20 cellular contexts compared by ENCODE assay signal in genomic region chr4:79959652-79960051, GRCh38.
DNase-seq lines count a peak whose midpoint lies in the region; ATAC-seq and TF ChIP-seq lines count a peak whose summit lies in the region.
"Had no signal": no experiment of that assay in that cellular context is flagged by ENCODE, and none has a peak within 500 bp of the region (broad histone marks: within the 10 kb centered on the region; RNA-seq: fewer than 3 reads in every experiment).

No MANE protein-coding gene starts in this region.

- no peak overlapping the region for H2BK120ac ChIP-seq in mesendoderm (ENCODE audit: low read depth, low read length)

- no CpG with 5 or more reads among the region's 7 CpGs for WGBS in mesendoderm (ENCODE audit: extremely low coverage, insufficient coverage, low lambda C conversion rate)

- H2BK5ac ChIP-seq in mesendoderm (ENCODE audit: low read length) = no peak overlapping the region

- H3K23ac ChIP-seq in mesendoderm (ENCODE audit: low read length) = no peak overlapping the region

- no peak overlapping the region for H4K5ac ChIP-seq in mesendoderm (ENCODE audit: low read length)

- H3K79me2 ChIP-seq in mesendoderm (ENCODE audit: control insufficient read depth, insufficient read depth, low read length) = no peaks in the 10 kb centered on the region

- no peak overlapping the region for H2BK15ac ChIP-seq in mesendoderm (replicated peaks; ENCODE audit: low read depth)

- H3K36me3 ChIP-seq in WERI-Rb-1 (no peaks in the 10 kb centered on the region), mesendoderm (ENCODE audit: control insufficient read depth, insufficient read depth, low read length) (no peaks in the 10 kb centered on the region)

- H3K4me3 ChIP-seq in WERI-Rb-1 (ENCODE audit: low read depth, low read length) (no peak overlapping the region), mesendoderm (ENCODE audit: low read length) (no peak overlapping the region)
- H3K4me3 ChIP-seq: BLaER1 had no signal

- H3K27ac ChIP-seq in WERI-Rb-1 (peak overlapping the region; percentile 41), mesendoderm (ENCODE audit: low read depth, low read length) (no peak overlapping the region)
- H3K27ac ChIP-seq: BLaER1 had no signal

- in situ Hi-C loops in KBM-7 (cut with MboI; ENCODE audit: low pct_unique_long_range_greater_than_20kb, low sequenced_read_pairs) = no loop called here

- H2AK5ac ChIP-seq in mesendoderm (ENCODE audit: low read length) = no peak overlapping the region

- H3K27me3 ChIP-seq in WERI-Rb-1 (ENCODE audit: insufficient read depth, low read depth, severe bottlenecking) (no peaks in the 10 kb centered on the region), mesendoderm (ENCODE audit: insufficient read depth, low read length, poor library complexity) (no peaks in the 10 kb centered on the region)
- H3K27me3 ChIP-seq: BLaER1 had no signal

- H3K4me2 ChIP-seq in mesendoderm (ENCODE audit: low read length) = no peak overlapping the region
- H3K4me2 ChIP-seq: BLaER1 had no signal

- TF ChIP-seq CTCF in WERI-Rb-1 (IDR thresholded peaks at IDR 0.05; ENCODE audit: low read depth, low read length) = no peak

- DNase-seq in COR-L47 (lab: John Stamatoyannopoulos, UW) (peak; percentile 2), KBM-7 (peak; percentile 5), WERI-Rb-1 (no peak), mesendoderm (peak; percentile 14), 8988T (no peak), NCI-H146 (lab: John Stamatoyannopoulos, UW) (no peak), putamen (ENCODE audit: low spot score) (no peak)
- DNase-seq: ACHN; Caco-2; CD4-positive, alpha-beta T cell; Kasumi-1; NCI-H2029 treated with DMSO at 0.1 percent for 48 hours; NCI-H2171 treated with DMSO at 0.1 percent for 48 hours; NCI-H446 treated with DMSO at 0.1 percent for 48 hours; NCI-H526 treated with DMSO at 0.1 percent for 48 hours; SIG-M5; T-helper 1 cell had no signal

- no peak overlapping the region for H3K56ac ChIP-seq in mesendoderm (ENCODE audit: low read length)

- no peak overlapping the region for H3K9ac ChIP-seq in mesendoderm (ENCODE audit: low read length)
- H3K9ac ChIP-seq: BLaER1 had no signal

- H3K18ac ChIP-seq in mesendoderm (ENCODE audit: low read length) = no peak overlapping the region

- ATAC-seq in HG03108 (IDR thresholded peaks at IDR 0.05; ENCODE audit: unreplicated experiment) = no peak
- ATAC-seq: Panc1 had no signal

- H3K4me1 ChIP-seq in mesendoderm (ENCODE audit: control insufficient read depth, low read depth, low read length) = no peaks in the 10 kb centered on the region
- H3K4me1 ChIP-seq: BLaER1, Caco-2 had no signal

- H3K79me1 ChIP-seq in mesendoderm (ENCODE audit: low read length) = no peaks in the 10 kb centered on the region

- H4K8ac ChIP-seq in mesendoderm (ENCODE audit: low read depth, low read length) = no peak overlapping the region

- peaks cover 3% of the 10 kb centered on the region for H3K9me3 ChIP-seq in WERI-Rb-1 (ENCODE audit: severe bottlenecking)
- H3K9me3 ChIP-seq: Caco-2 had no signal

- no peak overlapping the region for H3K4ac ChIP-seq in mesendoderm (ENCODE audit: low read depth, low read length)

Comparison
In these comparisons a context has a peak if more than half of its experiments do, and no peak if none do; other contexts are left out.
1. DNase-seq: peak in COR-L47 (single experiment), KBM-7 (single experiment) and mesendoderm (single experiment); none in WERI-Rb-1 (single experiment), 8988T (single experiment), NCI-H146 (single experiment) and putamen (single experiment).